In the genomic region with DNA sequence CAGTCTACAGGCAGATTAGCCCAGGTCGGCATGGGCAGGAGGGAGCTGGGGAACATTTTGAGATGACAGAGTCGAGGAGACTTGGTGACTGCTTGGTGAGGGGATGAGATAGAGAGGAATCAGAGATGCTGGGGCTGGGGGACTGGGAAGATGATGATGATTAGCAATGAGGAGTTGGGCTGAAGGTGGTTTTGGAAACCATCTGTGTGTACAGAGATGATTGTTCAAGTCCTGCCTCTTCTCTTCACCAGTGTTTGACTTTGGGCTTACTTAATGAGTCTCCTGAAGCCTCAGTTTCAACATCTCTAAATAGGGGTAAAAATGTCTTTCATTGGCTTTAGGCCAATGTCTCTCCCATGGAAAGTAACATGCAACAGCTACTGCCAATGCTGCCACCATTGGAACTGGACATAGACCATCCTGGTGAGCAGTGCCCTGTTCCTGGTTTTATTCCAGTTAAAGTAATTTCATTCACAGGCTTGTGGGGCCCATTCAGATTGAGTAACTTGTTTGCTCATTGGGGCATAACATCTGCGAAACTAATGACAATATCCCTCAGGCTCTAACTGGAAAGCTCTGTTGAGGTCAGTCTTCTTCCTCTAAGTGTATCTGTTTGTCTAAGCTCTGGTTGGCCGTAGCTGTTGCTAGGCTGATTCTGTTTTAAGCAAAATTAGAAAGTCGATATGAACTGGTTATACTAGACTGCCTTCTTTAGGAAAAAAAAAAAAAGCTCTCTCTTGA, we compare ENCODE assay signal across 8 cellular contexts.
A peak's percentile ranks its signal among the peaks of the same experiment; 100 is the strongest.
DNase-seq lines count a peak whose midpoint lies in the region; ATAC-seq and TF ChIP-seq lines count a peak whose summit lies in the region.

No MANE protein-coding gene starts in this region.

- peaks cover 0 to 54% (median 39%) of the 10 kb centered on the region in 4 donors for H3K4me1 ChIP-seq in tibial nerve

- H3K27me3 ChIP-seq in tibial nerve = no peaks in the 10 kb centered on the region

- peak in 1 of 2 donors; percentile 15 for TF ChIP-seq POLR2A in tibial nerve (IDR thresholded peaks at IDR 0.05)

- no peaks in the 10 kb centered on the region for H3K36me3 ChIP-seq in tibial nerve

- no peak overlapping the region for H3K4me3 ChIP-seq in tibial nerve

- no peaks in the 10 kb centered on the region for H3K9me3 ChIP-seq in tibial nerve

- no peak for TF ChIP-seq CTCF in tibial nerve (IDR thresholded peaks at IDR 0.05)

- ATAC-seq in HG02885 (IDR thresholded peaks at IDR 0.05; ENCODE audit: poor library complexity, unreplicated experiment) (no peak), HG03108 (IDR thresholded peaks at IDR 0.05; ENCODE audit: unreplicated experiment) (no peak)

- WGBS in tibial nerve, 2 donors = 45 to 54% methylated on average over 5 of the region's 5 CpGs

- peak; percentile 65 to 68 for TF ChIP-seq EP300 in tibial nerve (IDR thresholded peaks at IDR 0.05)

- peak overlapping the region; percentile 64 to 93 (median 80) for H3K27ac ChIP-seq in tibial nerve

- DNase-seq in NCI-H345 (lab: John Stamatoyannopoulos, UW) = peak; percentile 3
- no peak for DNase-seq in NCI-H345 treated with DMSO at 0.1 percent for 48 hours (lab: John Stamatoyannopoulos, UW; ENCODE audit: unreplicated experiment)
- DNase-seq in amniotic stem cell (lab: John Stamatoyannopoulos, UW) = peak; percentile 41
- peak; percentile 97 for DNase-seq in kidney glomerular epithelial cell (lab: John Stamatoyannopoulos, UW)
- peak in 1 of 2 donors; percentile 51 for DNase-seq in tibial nerve (ENCODE audit: low spot score in 2 of 2)
- DNase-seq in activated gamma-delta T cell (lab: John Stamatoyannopoulos, UW) = no peak

Comparison
In these comparisons a context has a peak if more than half of its experiments do, and no peak if none do; other contexts are left out.
1. DNase-seq: peak in NCI-H345 (single experiment), amniotic stem cell (single experiment) and kidney glomerular epithelial cell (single experiment); none in NCI-H345 treated with DMSO at 0.1 percent for 48 hours (single experiment) and activated gamma-delta T cell (single experiment).